In genomic region chr10:18312385-18313145, GRCh38 we compare ENCODE assay signal across 8 cellular contexts.
DNase-seq lines count a peak whose midpoint lies in the region; ATAC-seq and TF ChIP-seq lines count a peak whose summit lies in the region.

No MANE protein-coding gene starts in this region.

- H3K36me3 ChIP-seq in BE2C, result no peaks in the 10 kb centered on the region
- no peaks in the 10 kb centered on the region for H3K36me3 ChIP-seq in Panc1 (ENCODE audit: control insufficient read depth, insufficient read depth, low read length)
- H3K36me3 ChIP-seq in fibroblast of lung (ENCODE audit: control insufficient read depth, insufficient read depth, low read length), result no peaks in the 10 kb centered on the region
- H3K36me3 ChIP-seq in osteoblast (ENCODE audit: insufficient read depth, low read length), result no peaks in the 10 kb centered on the region

- peak; percentile 96 for ATAC-seq in GM19351 (IDR thresholded peaks at IDR 0.05; ENCODE audit: unreplicated experiment)
- peak; percentile 95 for ATAC-seq in HG03432 (IDR thresholded peaks at IDR 0.05; ENCODE audit: unreplicated experiment)
- no peak; the same call in 1 of the 2 replicates for ATAC-seq in Panc1
- ATAC-seq in natural killer cell, result no peak

- TF ChIP-seq CTCF in BE2C (IDR thresholded peaks at IDR 0.05; ENCODE audit: low read depth, low read length), result peak; percentile 59
- peak; percentile 69 for TF ChIP-seq CTCF in Panc1 (IDR thresholded peaks at IDR 0.05)
- TF ChIP-seq CTCF in fibroblast of lung (conservative IDR thresholded peaks at IDR 0.05 in 1 of 2, IDR thresholded peaks at IDR 0.05 in 1 of 2; ENCODE audit: low read depth in 1 of 2, low read length in 2 of 2), result peak; percentile 46 to 54
- TF ChIP-seq CTCF in osteoblast (IDR thresholded peaks at IDR 0.05; ENCODE audit: extremely low read depth, low read depth, low read length), result peak; percentile 59
- TF ChIP-seq CTCF in natural killer cell (IDR thresholded peaks at IDR 0.05), result no peak

- no peaks in the 10 kb centered on the region for H3K4me1 Mint-ChIP-seq in natural killer cell

- H3K9me3 Mint-ChIP-seq in natural killer cell, result no peaks in the 10 kb centered on the region

- H3K4me3 ChIP-seq in BE2C (ENCODE audit: low read depth, low read length), result no peak overlapping the region
- H3K4me3 ChIP-seq in Panc1 (ENCODE audit: low read depth in 2 of 2, low read length in 2 of 2), result no peak overlapping the region
- H3K4me3 ChIP-seq in fibroblast of lung (replicated peaks in 1 of 4; ENCODE audit: control extremely low read depth in 1 of 4, insufficient read depth in 1 of 4, low read depth in 3 of 4, low read length in 4 of 4), result no peak overlapping the region
- no peak overlapping the region for H3K4me3 ChIP-seq in osteoblast (ENCODE audit: insufficient read depth, low read length)

- H3K27me3 ChIP-seq in BE2C (no peaks in the 10 kb centered on the region), Panc1 (ENCODE audit: control insufficient read depth, insufficient read depth, low read length) (no peaks in the 10 kb centered on the region), fibroblast of lung (ENCODE audit: control insufficient read depth, insufficient read depth, low read length) (no peaks in the 10 kb centered on the region), osteoblast (ENCODE audit: insufficient read depth, low read length) (no peaks in the 10 kb centered on the region)

- H3K9me3 ChIP-seq in BE2C (no peaks in the 10 kb centered on the region), Panc1 (ENCODE audit: control insufficient read depth, insufficient read depth, low read depth, low read length) (no peaks in the 10 kb centered on the region), fibroblast of lung (ENCODE audit: control insufficient read depth, insufficient read depth, low read depth, low read length) (no peaks in the 10 kb centered on the region), osteoblast (ENCODE audit: low read depth, low read length) (no peaks in the 10 kb centered on the region)

- peaks cover 2 to 7% of the 10 kb centered on the region in 2 donors for H3K27me3 Mint-ChIP-seq in natural killer cell (ENCODE audit: low read depth in 2 of 2)

- CTCF ChIA-PET in Panc1 (lab: Charles Lee), result no interaction called here

- no peaks in the 10 kb centered on the region for H4K20me1 ChIP-seq in fibroblast of lung (ENCODE audit: control insufficient read depth, extremely low read depth, insufficient read depth, low read length)
- H4K20me1 ChIP-seq in osteoblast (ENCODE audit: insufficient read depth, low read length), result no peaks in the 10 kb centered on the region

- H3K27ac ChIP-seq in Panc1 (ENCODE audit: low read length) (no peak overlapping the region), fibroblast of lung (ENCODE audit: insufficient read depth, low read length) (no peak overlapping the region), osteoblast (ENCODE audit: low read depth, low read length) (no peak overlapping the region)

- no TSS peak for BruUV-seq in Panc1 (replicated peaks; lab: Mats Ljungman, UMichigan)

- no peak overlapping the region for H3K4me3 Mint-ChIP-seq in natural killer cell

- H3K79me2 ChIP-seq in fibroblast of lung (ENCODE audit: control insufficient read depth, insufficient read depth, low read length) (no peaks in the 10 kb centered on the region), osteoblast (ENCODE audit: insufficient read depth, low read length) (no peaks in the 10 kb centered on the region)

- intact Hi-C loops in Panc1 (cut with micrococcal nuclease; ENCODE audit: unreplicated experiment), result no loop called here
- intact Hi-C loops in natural killer cell (cut with micrococcal nuclease), result no loop called here

- no peak overlapping the region for H3K9ac ChIP-seq in fibroblast of lung (ENCODE audit: insufficient read depth, low read length)

- in situ Hi-C loops in Panc1 (cut with HindIII; ENCODE audit: low pct_unique_long_range_greater_than_20kb, low sequenced_read_pairs), result no loop called here

- DNase-seq in BE2C (no peak), Panc1 (ENCODE audit: low read depth, low spot score) (no peak), fibroblast of lung (ENCODE audit: low read depth in 2 of 2) (peak; percentile 48 to 79), osteoblast (ENCODE audit: insufficient read length, low spot score, missing footprints) (no peak), natural killer cell (no peak)
- DNase-seq in activated naive CD4-positive, alpha-beta T cell treated with Interleukin-2 at 50 U/mL for 16 hours, result no peak

- no peak overlapping the region for H3K27ac Mint-ChIP-seq in natural killer cell

- no peaks in the 10 kb centered on the region for H3K36me3 Mint-ChIP-seq in natural killer cell

- H3K4me1 ChIP-seq in BE2C (no peaks in the 10 kb centered on the region), Panc1 (ENCODE audit: control insufficient read depth, insufficient read depth, low read length) (no peaks in the 10 kb centered on the region), fibroblast of lung (ENCODE audit: control insufficient read depth, extremely low read depth, insufficient read depth, low read length) (peaks cover 3% of the 10 kb centered on the region), osteoblast (ENCODE audit: insufficient read depth, low read length) (no peaks in the 10 kb centered on the region)

- H2AFZ ChIP-seq in fibroblast of lung (ENCODE audit: low read length) (peak overlapping the region; percentile 1), osteoblast (ENCODE audit: low read length) (peak overlapping the region; percentile 56)

- POLR2A ChIA-PET in Panc1 (lab: Charles Lee), result no interaction called here

- H3K4me2 ChIP-seq in fibroblast of lung (ENCODE audit: extremely low read depth, insufficient read depth, low read length) (peak overlapping the region; percentile 59), osteoblast (ENCODE audit: insufficient read depth, low read length) (no peak overlapping the region)

Comparison
In these comparisons a context has a peak if more than half of its experiments do, and no peak if none do; other contexts are left out.
1. DNase-seq: peak in fibroblast of lung (2 of 2); none in BE2C (single experiment), Panc1 (single experiment), osteoblast (single experiment), natural killer cell (single experiment) and activated naive CD4-positive, alpha-beta T cell treated with Interleukin-2 at 50 U/mL for 16 hours (single experiment).
2. ATAC-seq: peak in GM19351 (single experiment) and HG03432 (single experiment); none in Panc1 (single experiment) and natural killer cell (0 of 3).